Comparison of ENCODE assay signal across 8 cellular contexts in genomic region chr3:132256984-132257383, GRCh38.
A peak's percentile ranks its signal among the peaks of the same experiment; 100 is the strongest.
DNase-seq lines count a peak whose midpoint lies in the region; ATAC-seq and TF ChIP-seq lines count a peak whose summit lies in the region.

No MANE protein-coding gene starts in this region.

- TF ChIP-seq CTCF in Calu3 (IDR thresholded peaks at IDR 0.05; ENCODE audit: unreplicated experiment) (peak; percentile 81), LNCaP clone FGC (IDR thresholded peaks at IDR 0.05; ENCODE audit: control insufficient read depth, extremely low read depth, insufficient read depth) (peak; percentile 70), WI38 (IDR thresholded peaks at IDR 0.05; ENCODE audit: low read depth, low read length) (peak; percentile 32)

- no peak for ATAC-seq in stimulated activated naive CD8-positive, alpha-beta T cell treated with anti-CD3 and anti-CD28 coated beads, Interleukin-15, Interleukin-2, amounts not matched to agents 100 U/mL and 50 U/mL, for 24 hours
- ATAC-seq in GM18861 (IDR thresholded peaks at IDR 0.05; ENCODE audit: unreplicated experiment) (no peak), GM21717 (IDR thresholded peaks at IDR 0.05; ENCODE audit: unreplicated experiment) (no peak)

- H3K36me3 Mint-ChIP-seq in Calu3 (ENCODE audit: insufficient read depth, unreplicated experiment), result no peaks in the 10 kb centered on the region

- intact Hi-C loops in Calu3 (cut with micrococcal nuclease; ENCODE audit: unreplicated experiment), result loop anchor here (1.0 to 10.0 kb wide), 5 partner anchors 46 to 398 kb away; partner anchors contain the start of genes ACAD11 and DNAJC13

- H3K4me1 Mint-ChIP-seq in Calu3 (ENCODE audit: low read depth, unreplicated experiment), result peaks cover 32% of the 10 kb centered on the region

- no peaks in the 10 kb centered on the region for H3K9me3 Mint-ChIP-seq in Calu3 (ENCODE audit: low read depth, unreplicated experiment)

- DNase-seq in Calu3 (peak; percentile 77), LNCaP clone FGC (ENCODE audit: low read depth) (no peak), islet precursor cell (peak; percentile 74)
- no peak for DNase-seq in stimulated activated CD4-positive, alpha-beta T cell treated with anti-CD3 and anti-CD28 coated beads, Interleukin-1b, Interleukin-23, amount 100 ng/mL, for 48 hours
- no peak for DNase-seq in stimulated activated naive CD8-positive, alpha-beta T cell treated with anti-CD3 and anti-CD28 coated beads, Interleukin-15, Interleukin-2, amounts not matched to agents 100 U/mL and 50 U/mL, for 24 hours

- BruUV-seq in Calu3 (replicated peaks; lab: Mats Ljungman, UMichigan), result no TSS peak

- H3K4me3 ChIP-seq in LNCaP clone FGC (ENCODE audit: low read depth, low read length), result no peak overlapping the region
- no peak overlapping the region for H3K4me3 ChIP-seq in WI38 (ENCODE audit: low read depth, low read length)

- H3K27me3 Mint-ChIP-seq in Calu3 (ENCODE audit: unreplicated experiment), result no peaks in the 10 kb centered on the region

- no peak overlapping the region for H3K4me3 Mint-ChIP-seq in Calu3 (ENCODE audit: low read depth, unreplicated experiment)

- CTCF ChIA-PET in Calu3 (lab: Charles Lee), result interaction anchor here (0.7 to 6.3 kb wide), 17 partner anchors 9 to 142 kb away, joined by 3 to 163 read pairs (median 4); partner anchors contain the start of gene ACP3

- H3K27ac Mint-ChIP-seq in Calu3 (ENCODE audit: unreplicated experiment), result no peak overlapping the region

Comparison
In these comparisons a context has a peak if more than half of its experiments do, and no peak if none do; other contexts are left out.
1. DNase-seq: peak in Calu3 (single experiment) and islet precursor cell (single experiment); none in LNCaP clone FGC (single experiment), stimulated activated CD4-positive, alpha-beta T cell treated with anti-CD3 and anti-CD28 coated beads, Interleukin-1b, Interleukin-23, amount 100 ng/mL, for 48 hours (single experiment) and stimulated activated naive CD8-positive, alpha-beta T cell treated with anti-CD3 and anti-CD28 coated beads, Interleukin-15, Interleukin-2, amounts not matched to agents 100 U/mL and 50 U/mL, for 24 hours (single experiment).
2. Peak in every context shown above with its lines, with median percentiles within 50 percentile points of each other: CTCF ChIP-seq.